6 cellular contexts compared by ENCODE assay signal in the genomic region with DNA sequence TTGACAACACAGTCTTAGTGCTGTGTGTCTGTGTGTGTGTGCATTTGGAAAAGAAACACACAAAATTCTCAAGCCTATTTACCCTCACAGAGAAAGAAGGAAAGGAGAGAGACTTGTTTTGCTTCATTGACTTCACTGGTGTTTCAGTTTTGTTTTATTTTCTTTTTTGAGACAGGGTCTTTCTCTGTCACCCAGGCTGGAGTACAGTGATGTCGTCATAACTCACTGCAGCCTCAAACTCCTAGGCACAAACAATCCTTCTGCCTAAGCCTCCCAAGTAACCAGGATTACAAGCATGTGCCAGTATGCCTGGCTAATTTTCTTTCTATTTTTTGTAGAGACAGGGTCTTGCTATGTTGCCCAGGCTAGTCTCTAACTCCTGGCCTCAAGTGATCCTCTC.
"Had no signal": no experiment of that assay in that cellular context is flagged by ENCODE, and none has a peak within 500 bp of the region (broad histone marks: within the 10 kb centered on the region; RNA-seq: fewer than 3 reads in every experiment).

No MANE protein-coding gene starts in this region.

- DNase-seq: IMR-90, KBM-7, KG1 had no signal

- FAIRE-seq: HTR-8/SVneo, K562 had no signal

- H3K27ac ChIP-seq: HL-60 had no signal

- H3K4me3 ChIP-seq: K562 had no signal

- ATAC-seq: K562 had no signal
